Comparison of ENCODE assay signal across 19 cellular contexts in genomic region chr1:220226752-220227151, GRCh38. TPM values are rescaled to one million over a fixed set of nuclear protein-coding genes. Genes with fewer than 3 reads are reported as not detected.
DNase-seq lines count a peak whose midpoint lies in the region; ATAC-seq and TF ChIP-seq lines count a peak whose summit lies in the region.
"Had no signal": no experiment of that assay in that cellular context is flagged by ENCODE, and none has a peak within 500 bp of the region (broad histone marks: within the 10 kb centered on the region; RNA-seq: fewer than 3 reads in every experiment).

No MANE protein-coding gene starts in this region.

- POLR2A ChIA-PET in WTC11 (lab: Charles Lee), result no interaction called here

- no peak for DNase-seq in activated naive CD8-positive, alpha-beta T cell treated with anti-CD3 and anti-CD28 coated beads for 36 hours
- DNase-seq in Kasumi-1 (lab: John Stamatoyannopoulos, UW) (peak; percentile 6 to 18), WTC11 (ENCODE audit: low spot score) (no peak)
- DNase-seq in activated CD8-positive, alpha-beta memory T cell treated with anti-CD3 and anti-CD28 coated beads for 24 hours, result no peak
- DNase-seq in effector CD8-positive, alpha-beta T cell (lab: John Stamatoyannopoulos, UW), result no peak
- no peak for DNase-seq in activated T-cell treated with anti-CD3 and anti-CD28 coated beads, Interleukin-2, amount 50 U/mL, for 4 hours
- DNase-seq: C1 segment of cervical spinal cord, Caco-2, GM23248, MM.1S, NCI-H1930, NCI-H446, Peyer's patch, SK-N-SH had no signal

- peaks cover 28% of the 10 kb centered on the region for H3K36me3 Mint-ChIP-seq in activated naive CD8-positive, alpha-beta T cell
- peaks cover 40% of the 10 kb centered on the region for H3K36me3 Mint-ChIP-seq in activated naive CD8-positive, alpha-beta T cell treated with anti-CD3 and anti-CD28 coated beads for 36 hours
- 0 out of 2 replicates have a peak, but pooled peaks cover 8% of the 10 kb centered on the region for H3K36me3 Mint-ChIP-seq in WTC11
- peaks cover 37% of the 10 kb centered on the region for H3K36me3 Mint-ChIP-seq in activated T-cell treated with anti-CD3 and anti-CD28 coated beads, Interleukin-2, amount 50 U/mL, for 4 hours (ENCODE audit: insufficient read depth)

- H3K4me1 Mint-ChIP-seq in activated naive CD8-positive, alpha-beta T cell (ENCODE audit: low read depth), result peaks cover 64% of the 10 kb centered on the region
- peaks cover 59% of the 10 kb centered on the region for H3K4me1 Mint-ChIP-seq in activated naive CD8-positive, alpha-beta T cell treated with anti-CD3 and anti-CD28 coated beads for 36 hours
- H3K4me1 Mint-ChIP-seq in WTC11, result peaks cover 64% of the 10 kb centered on the region
- H3K4me1 Mint-ChIP-seq in activated T-cell treated with anti-CD3 and anti-CD28 coated beads, Interleukin-2, amount 50 U/mL, for 4 hours (ENCODE audit: low read depth), result peaks cover 52% of the 10 kb centered on the region

- TF ChIP-seq CTCF in WTC11 (IDR thresholded peaks at IDR 0.05), result no peak

- no peak overlapping the region for H3K4me3 Mint-ChIP-seq in activated naive CD8-positive, alpha-beta T cell
- H3K4me3 Mint-ChIP-seq in activated naive CD8-positive, alpha-beta T cell treated with anti-CD3 and anti-CD28 coated beads for 36 hours, result no peak overlapping the region
- H3K4me3 Mint-ChIP-seq in WTC11, result no peak overlapping the region
- no peak overlapping the region for H3K4me3 Mint-ChIP-seq in activated T-cell treated with anti-CD3 and anti-CD28 coated beads, Interleukin-2, amount 50 U/mL, for 4 hours

- no peaks in the 10 kb centered on the region for H3K27me3 Mint-ChIP-seq in activated naive CD8-positive, alpha-beta T cell
- H3K27me3 Mint-ChIP-seq in activated naive CD8-positive, alpha-beta T cell treated with anti-CD3 and anti-CD28 coated beads for 36 hours, result no peaks in the 10 kb centered on the region
- no peaks in the 10 kb centered on the region for H3K27me3 Mint-ChIP-seq in WTC11 (ENCODE audit: low read depth)
- H3K27me3 Mint-ChIP-seq in activated T-cell treated with anti-CD3 and anti-CD28 coated beads, Interleukin-2, amount 50 U/mL, for 4 hours (ENCODE audit: low read depth), result no peaks in the 10 kb centered on the region

- ATAC-seq in WTC11 (no peak), HG03097 (IDR thresholded peaks at IDR 0.05; ENCODE audit: low FRiP score, unreplicated experiment) (no peak)
- ATAC-seq in activated T-cell treated with anti-CD3 and anti-CD28 coated beads, Interleukin-2, amount 50 U/mL, for 4 hours, result no peak
- ATAC-seq: A549, HCT116, Right ventricle myocardium inferior had no signal

- H3K27ac Mint-ChIP-seq in activated naive CD8-positive, alpha-beta T cell, result peak overlapping the region; percentile 18
- H3K27ac Mint-ChIP-seq in activated naive CD8-positive, alpha-beta T cell treated with anti-CD3 and anti-CD28 coated beads for 36 hours, result no peak overlapping the region
- H3K27ac Mint-ChIP-seq in WTC11, result peak overlapping the region; percentile 18; the same call in 1 of the 2 replicates

- CTCF ChIA-PET in WTC11 (lab: Charles Lee), result interaction anchor here (1.3 kb wide), 1 partner anchor 8 kb away, joined by 7 read pairs; no protein-coding TSS in a partner anchor

- no peaks in the 10 kb centered on the region for H3K9me3 Mint-ChIP-seq in activated naive CD8-positive, alpha-beta T cell (ENCODE audit: low read depth)
- H3K9me3 Mint-ChIP-seq in activated naive CD8-positive, alpha-beta T cell treated with anti-CD3 and anti-CD28 coated beads for 36 hours, result no peaks in the 10 kb centered on the region
- H3K9me3 Mint-ChIP-seq in WTC11, result no peaks in the 10 kb centered on the region
- H3K9me3 Mint-ChIP-seq in activated T-cell treated with anti-CD3 and anti-CD28 coated beads, Interleukin-2, amount 50 U/mL, for 4 hours, result no peaks in the 10 kb centered on the region

TF ChIP-seq in WTC11, 78 proteins besides CTCF, POLR2A, EP300 and RAD21:
- TF ChIP-seq, protein P1, sequence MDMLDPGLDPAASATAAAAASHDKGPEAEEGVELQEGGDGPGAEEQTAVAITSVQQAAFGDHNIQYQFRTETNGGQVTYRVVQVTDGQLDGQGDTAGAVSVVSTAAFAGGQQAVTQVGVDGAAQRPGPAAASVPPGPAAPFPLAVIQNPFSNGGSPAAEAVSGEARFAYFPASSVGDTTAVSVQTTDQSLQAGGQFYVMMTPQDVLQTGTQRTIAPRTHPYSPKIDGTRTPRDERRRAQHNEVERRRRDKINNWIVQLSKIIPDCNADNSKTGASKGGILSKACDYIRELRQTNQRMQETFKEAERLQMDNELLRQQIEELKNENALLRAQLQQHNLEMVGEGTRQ (CRISPR knock-in tag; IDR thresholded peaks at IDR 0.05), result no peak
- TF ChIP-seq ETV6 (CRISPR knock-in tag; IDR thresholded peaks at IDR 0.05) (no peak), E2F4 (CRISPR knock-in tag; IDR thresholded peaks at IDR 0.05; ENCODE audit: borderline replicate concordance, low read depth) (no peak)

RNA-seq across cellular contexts. Expression of gene RAB3GAP2, which starts 45.5 kb away (rescaled TPM):
- total RNA-seq in activated naive CD8-positive, alpha-beta T cell treated with anti-CD3 and anti-CD28 coated beads for 36 hours, result 10 to 100 TPM; 51.0 to 55.9 TPM
- 45.7 to 64.3 TPM (median 52.8 TPM) in 3 replicates for total RNA-seq in WTC11 (2021)
- 10 to 100 TPM; 34.9 to 37.2 (median 36.1) TPM for total RNA-seq in activated T-cell treated with anti-CD3 and anti-CD28 coated beads, Interleukin-2, amount 50 U/mL, for 4 hours

Comparison
In these comparisons a context has a peak if more than half of its experiments do, and no peak if none do; other contexts are left out.
1. DNase-seq: peak in Kasumi-1 (2 of 2); none in activated naive CD8-positive, alpha-beta T cell treated with anti-CD3 and anti-CD28 coated beads for 36 hours (single experiment), WTC11 (single experiment), activated CD8-positive, alpha-beta memory T cell treated with anti-CD3 and anti-CD28 coated beads for 24 hours (single experiment), effector CD8-positive, alpha-beta T cell (single experiment) and activated T-cell treated with anti-CD3 and anti-CD28 coated beads, Interleukin-2, amount 50 U/mL, for 4 hours (single experiment).